Comparison of ENCODE assay signal across 2 cellular contexts in the genomic region with DNA sequence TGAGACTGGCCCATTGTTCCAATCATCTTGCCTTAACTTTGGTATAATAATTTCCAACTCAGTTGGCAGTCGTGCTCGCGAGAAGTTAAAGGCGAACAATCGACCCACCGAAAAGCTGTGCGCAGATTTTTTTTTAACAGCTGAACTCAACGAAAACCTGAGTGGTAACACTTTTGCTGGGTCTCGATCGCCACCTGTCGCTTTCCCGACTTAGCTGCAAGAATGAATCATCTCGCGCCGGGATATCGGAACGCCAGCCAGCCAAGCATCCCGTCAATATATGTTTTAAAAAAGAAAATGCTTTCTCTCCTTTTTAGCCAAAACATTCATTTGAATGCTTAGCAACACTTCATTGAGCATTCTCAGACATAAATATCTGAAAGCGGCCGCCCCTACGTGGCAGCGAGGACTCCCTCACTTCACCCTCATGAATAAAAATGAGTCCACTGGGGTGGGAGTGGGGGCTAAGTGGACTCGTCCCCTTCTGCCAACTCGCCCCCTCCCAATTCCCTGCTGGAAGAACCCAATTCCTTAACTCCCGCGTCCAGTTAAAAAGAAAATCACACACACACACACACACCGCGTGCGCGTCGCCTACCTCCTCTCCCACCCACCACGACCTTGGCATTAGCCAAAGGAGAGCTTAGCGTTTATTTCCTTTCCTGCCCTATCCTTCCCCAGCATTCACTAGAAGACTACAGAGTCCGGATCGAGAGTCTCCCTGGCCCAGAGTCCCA.
TF ChIP-seq lines count a peak whose summit lies in the region.

No MANE protein-coding gene starts in this region.

TF ChIP-seq in H1, 55 proteins besides CTCF, POLR2A, EP300 and RAD21:
- TF ChIP-seq TCF12 (IDR thresholded peaks at IDR 0.05; ENCODE audit: low read depth, low read length) = no peak
- TF ChIP-seq SRF (IDR thresholded peaks at IDR 0.05; ENCODE audit: low read depth, low read length) = no peak
- peak; percentile 80 for TF ChIP-seq JUND (IDR thresholded peaks at IDR 0.05; ENCODE audit: low read length)
- TF ChIP-seq SAP30 (IDR thresholded peaks at IDR 0.05; ENCODE audit: insufficient read depth, insufficient replicate concordance, low read length) = no peak
- TF ChIP-seq POLR2AphosphoS5 (IDR thresholded peaks at IDR 0.05; ENCODE audit: low read depth, low read length) = no peak
- TF ChIP-seq MAFK (IDR thresholded peaks at IDR 0.05; ENCODE audit: low read depth, low read length) = no peak
- TF ChIP-seq CHD2 (IDR thresholded peaks at IDR 0.05; ENCODE audit: low read length) = no peak
- TF ChIP-seq POU5F1 (IDR thresholded peaks at IDR 0.05; ENCODE audit: low read depth, low read length) = no peak
- TF ChIP-seq JUN (IDR thresholded peaks at IDR 0.05; ENCODE audit: low read depth, low read length) = 0 out of 2 replicates have a peak, but pooled peaks have one; percentile 42
- no peak for TF ChIP-seq KDM1A (IDR thresholded peaks at IDR 0.05; ENCODE audit: borderline replicate concordance, low read length)
- no peak for TF ChIP-seq GTF2F1 (IDR thresholded peaks at IDR 0.05; ENCODE audit: borderline replicate concordance, low read depth, low read length)

TF ChIP-seq in HepG2, 621 proteins besides CTCF, POLR2A, EP300 and RAD21 (continues in another document):
- TF ChIP-seq, protein P1, sequence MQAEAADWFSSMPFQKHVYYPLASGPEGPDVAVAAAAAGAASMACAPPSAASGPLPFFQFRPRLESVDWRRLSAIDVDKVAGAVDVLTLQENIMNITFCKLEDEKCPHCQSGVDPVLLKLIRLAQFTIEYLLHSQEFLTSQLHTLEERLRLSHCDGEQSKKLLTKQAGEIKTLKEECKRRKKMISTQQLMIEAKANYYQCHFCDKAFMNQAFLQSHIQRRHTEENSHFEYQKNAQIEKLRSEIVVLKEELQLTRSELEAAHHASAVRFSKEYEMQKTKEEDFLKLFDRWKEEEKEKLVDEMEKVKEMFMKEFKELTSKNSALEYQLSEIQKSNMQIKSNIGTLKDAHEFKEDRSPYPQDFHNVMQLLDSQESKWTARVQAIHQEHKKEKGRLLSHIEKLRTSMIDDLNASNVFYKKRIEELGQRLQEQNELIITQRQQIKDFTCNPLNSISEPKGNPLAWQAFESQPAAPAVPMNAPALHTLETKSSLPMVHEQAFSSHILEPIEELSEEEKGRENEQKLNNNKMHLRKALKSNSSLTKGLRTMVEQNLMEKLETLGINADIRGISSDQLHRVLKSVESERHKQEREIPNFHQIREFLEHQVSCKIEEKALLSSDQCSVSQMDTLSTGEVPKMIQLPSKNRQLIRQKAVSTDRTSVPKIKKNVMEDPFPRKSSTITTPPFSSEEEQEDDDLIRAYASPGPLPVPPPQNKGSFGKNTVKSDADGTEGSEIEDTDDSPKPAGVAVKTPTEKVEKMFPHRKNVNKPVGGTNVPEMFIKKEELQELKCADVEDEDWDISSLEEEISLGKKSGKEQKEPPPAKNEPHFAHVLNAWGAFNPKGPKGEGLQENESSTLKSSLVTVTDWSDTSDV (CRISPR knock-in tag; IDR thresholded peaks at IDR 0.05) = no peak
- TF ChIP-seq SNAPC2 (CRISPR knock-in tag; IDR thresholded peaks at IDR 0.05) = no peak
- no peak for TF ChIP-seq NFATC3 (CRISPR knock-in tag; IDR thresholded peaks at IDR 0.05)
- TF ChIP-seq ZNF460 (CRISPR knock-in tag; IDR thresholded peaks at IDR 0.05; ENCODE audit: borderline replicate concordance) = no peak
- no peak for TF ChIP-seq ZNF232 (CRISPR knock-in tag; IDR thresholded peaks at IDR 0.05; ENCODE audit: borderline replicate concordance)
- no peak for TF ChIP-seq KDM4B (CRISPR knock-in tag; IDR thresholded peaks at IDR 0.05)
- TF ChIP-seq, protein P2, sequence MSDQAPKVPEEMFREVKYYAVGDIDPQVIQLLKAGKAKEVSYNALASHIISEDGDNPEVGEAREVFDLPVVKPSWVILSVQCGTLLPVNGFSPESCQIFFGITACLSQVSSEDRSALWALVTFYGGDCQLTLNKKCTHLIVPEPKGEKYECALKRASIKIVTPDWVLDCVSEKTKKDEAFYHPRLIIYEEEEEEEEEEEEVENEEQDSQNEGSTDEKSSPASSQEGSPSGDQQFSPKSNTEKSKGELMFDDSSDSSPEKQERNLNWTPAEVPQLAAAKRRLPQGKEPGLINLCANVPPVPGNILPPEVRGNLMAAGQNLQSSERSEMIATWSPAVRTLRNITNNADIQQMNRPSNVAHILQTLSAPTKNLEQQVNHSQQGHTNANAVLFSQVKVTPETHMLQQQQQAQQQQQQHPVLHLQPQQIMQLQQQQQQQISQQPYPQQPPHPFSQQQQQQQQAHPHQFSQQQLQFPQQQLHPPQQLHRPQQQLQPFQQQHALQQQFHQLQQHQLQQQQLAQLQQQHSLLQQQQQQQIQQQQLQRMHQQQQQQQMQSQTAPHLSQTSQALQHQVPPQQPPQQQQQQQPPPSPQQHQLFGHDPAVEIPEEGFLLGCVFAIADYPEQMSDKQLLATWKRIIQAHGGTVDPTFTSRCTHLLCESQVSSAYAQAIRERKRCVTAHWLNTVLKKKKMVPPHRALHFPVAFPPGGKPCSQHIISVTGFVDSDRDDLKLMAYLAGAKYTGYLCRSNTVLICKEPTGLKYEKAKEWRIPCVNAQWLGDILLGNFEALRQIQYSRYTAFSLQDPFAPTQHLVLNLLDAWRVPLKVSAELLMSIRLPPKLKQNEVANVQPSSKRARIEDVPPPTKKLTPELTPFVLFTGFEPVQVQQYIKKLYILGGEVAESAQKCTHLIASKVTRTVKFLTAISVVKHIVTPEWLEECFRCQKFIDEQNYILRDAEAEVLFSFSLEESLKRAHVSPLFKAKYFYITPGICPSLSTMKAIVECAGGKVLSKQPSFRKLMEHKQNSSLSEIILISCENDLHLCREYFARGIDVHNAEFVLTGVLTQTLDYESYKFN (CRISPR knock-in tag; conservative IDR thresholded peaks at IDR 0.05) = no peak
- TF ChIP-seq THAP11 (CRISPR knock-in tag; IDR thresholded peaks at IDR 0.05) = no peak
- TF ChIP-seq SAP130 (CRISPR knock-in tag; IDR thresholded peaks at IDR 0.05; ENCODE audit: low read depth) = no peak
- TF ChIP-seq PHF21A (CRISPR knock-in tag; IDR thresholded peaks at IDR 0.05) = no peak
- no peak for TF ChIP-seq ZNF264 (CRISPR knock-in tag; IDR thresholded peaks at IDR 0.05)
- TF ChIP-seq JUN (CRISPR knock-in tag; IDR thresholded peaks at IDR 0.05) = no peak
- TF ChIP-seq ZBTB42 (CRISPR knock-in tag; IDR thresholded peaks at IDR 0.05) = no peak
- TF ChIP-seq PRMT3 (CRISPR knock-in tag; IDR thresholded peaks at IDR 0.05; ENCODE audit: borderline replicate concordance, low read depth) = no peak
- no peak for TF ChIP-seq SUZ12 (IDR thresholded peaks at IDR 0.05; ENCODE audit: low read depth, low read length)
- no peak for TF ChIP-seq SALL2 (CRISPR knock-in tag; IDR thresholded peaks at IDR 0.05)
- no peak for TF ChIP-seq MEIS2 (CRISPR knock-in tag; IDR thresholded peaks at IDR 0.05)
- TF ChIP-seq HOXA5 (CRISPR knock-in tag; IDR thresholded peaks at IDR 0.05) = no peak
- peak; percentile 78 for TF ChIP-seq SMC3 (IDR thresholded peaks at IDR 0.05; ENCODE audit: low read length)
- TF ChIP-seq EZH2 (conservative IDR thresholded peaks at IDR 0.05; ENCODE audit: low read depth, low read length) = 0 out of 2 replicates have a peak, but pooled peaks have one; percentile 58
- no peak for TF ChIP-seq YEATS2 (CRISPR knock-in tag; IDR thresholded peaks at IDR 0.05; ENCODE audit: borderline replicate concordance)
- no peak for TF ChIP-seq ZNF619 (CRISPR knock-in tag; IDR thresholded peaks at IDR 0.05)
- TF ChIP-seq ZZZ3 (CRISPR knock-in tag; IDR thresholded peaks at IDR 0.05; ENCODE audit: borderline replicate concordance) = no peak
- TF ChIP-seq SRY (CRISPR knock-in tag; IDR thresholded peaks at IDR 0.05) = no peak
- peak; percentile 80 for TF ChIP-seq FOSL2 (CRISPR knock-in tag; IDR thresholded peaks at IDR 0.05)
- no peak for TF ChIP-seq ZNF30 (CRISPR knock-in tag; IDR thresholded peaks at IDR 0.05)
- no peak for TF ChIP-seq TOPORS (CRISPR knock-in tag; IDR thresholded peaks at IDR 0.05)
- no peak for TF ChIP-seq ZNF160 (CRISPR knock-in tag; IDR thresholded peaks at IDR 0.05)
- TF ChIP-seq, protein P3, sequence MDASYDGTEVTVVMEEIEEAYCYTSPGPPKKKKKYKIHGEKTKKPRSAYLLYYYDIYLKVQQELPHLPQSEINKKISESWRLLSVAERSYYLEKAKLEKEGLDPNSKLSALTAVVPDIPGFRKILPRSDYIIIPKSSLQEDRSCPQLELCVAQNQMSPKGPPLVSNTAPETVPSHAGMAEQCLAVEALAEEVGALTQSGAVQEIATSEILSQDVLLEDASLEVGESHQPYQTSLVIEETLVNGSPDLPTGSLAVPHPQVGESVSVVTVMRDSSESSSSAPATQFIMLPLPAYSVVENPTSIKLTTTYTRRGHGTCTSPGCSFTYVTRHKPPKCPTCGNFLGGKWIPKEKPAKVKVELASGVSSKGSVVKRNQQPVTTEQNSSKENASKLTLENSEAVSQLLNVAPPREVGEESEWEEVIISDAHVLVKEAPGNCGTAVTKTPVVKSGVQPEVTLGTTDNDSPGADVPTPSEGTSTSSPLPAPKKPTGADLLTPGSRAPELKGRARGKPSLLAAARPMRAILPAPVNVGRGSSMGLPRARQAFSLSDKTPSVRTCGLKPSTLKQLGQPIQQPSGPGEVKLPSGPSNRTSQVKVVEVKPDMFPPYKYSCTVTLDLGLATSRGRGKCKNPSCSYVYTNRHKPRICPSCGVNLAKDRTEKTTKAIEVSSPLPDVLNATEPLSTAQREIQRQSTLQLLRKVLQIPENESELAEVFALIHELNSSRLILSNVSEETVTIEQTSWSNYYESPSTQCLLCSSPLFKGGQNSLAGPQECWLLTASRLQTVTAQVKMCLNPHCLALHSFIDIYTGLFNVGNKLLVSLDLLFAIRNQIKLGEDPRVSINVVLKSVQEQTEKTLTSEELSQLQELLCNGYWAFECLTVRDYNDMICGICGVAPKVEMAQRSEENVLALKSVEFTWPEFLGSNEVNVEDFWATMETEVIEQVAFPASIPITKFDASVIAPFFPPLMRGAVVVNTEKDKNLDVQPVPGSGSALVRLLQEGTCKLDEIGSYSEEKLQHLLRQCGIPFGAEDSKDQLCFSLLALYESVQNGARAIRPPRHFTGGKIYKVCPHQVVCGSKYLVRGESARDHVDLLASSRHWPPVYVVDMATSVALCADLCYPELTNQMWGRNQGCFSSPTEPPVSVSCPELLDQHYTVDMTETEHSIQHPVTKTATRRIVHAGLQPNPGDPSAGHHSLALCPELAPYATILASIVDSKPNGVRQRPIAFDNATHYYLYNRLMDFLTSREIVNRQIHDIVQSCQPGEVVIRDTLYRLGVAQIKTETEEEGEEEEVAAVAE (CRISPR knock-in tag; IDR thresholded peaks at IDR 0.05; ENCODE audit: borderline replicate concordance) = no peak
- TF ChIP-seq, protein P4, sequence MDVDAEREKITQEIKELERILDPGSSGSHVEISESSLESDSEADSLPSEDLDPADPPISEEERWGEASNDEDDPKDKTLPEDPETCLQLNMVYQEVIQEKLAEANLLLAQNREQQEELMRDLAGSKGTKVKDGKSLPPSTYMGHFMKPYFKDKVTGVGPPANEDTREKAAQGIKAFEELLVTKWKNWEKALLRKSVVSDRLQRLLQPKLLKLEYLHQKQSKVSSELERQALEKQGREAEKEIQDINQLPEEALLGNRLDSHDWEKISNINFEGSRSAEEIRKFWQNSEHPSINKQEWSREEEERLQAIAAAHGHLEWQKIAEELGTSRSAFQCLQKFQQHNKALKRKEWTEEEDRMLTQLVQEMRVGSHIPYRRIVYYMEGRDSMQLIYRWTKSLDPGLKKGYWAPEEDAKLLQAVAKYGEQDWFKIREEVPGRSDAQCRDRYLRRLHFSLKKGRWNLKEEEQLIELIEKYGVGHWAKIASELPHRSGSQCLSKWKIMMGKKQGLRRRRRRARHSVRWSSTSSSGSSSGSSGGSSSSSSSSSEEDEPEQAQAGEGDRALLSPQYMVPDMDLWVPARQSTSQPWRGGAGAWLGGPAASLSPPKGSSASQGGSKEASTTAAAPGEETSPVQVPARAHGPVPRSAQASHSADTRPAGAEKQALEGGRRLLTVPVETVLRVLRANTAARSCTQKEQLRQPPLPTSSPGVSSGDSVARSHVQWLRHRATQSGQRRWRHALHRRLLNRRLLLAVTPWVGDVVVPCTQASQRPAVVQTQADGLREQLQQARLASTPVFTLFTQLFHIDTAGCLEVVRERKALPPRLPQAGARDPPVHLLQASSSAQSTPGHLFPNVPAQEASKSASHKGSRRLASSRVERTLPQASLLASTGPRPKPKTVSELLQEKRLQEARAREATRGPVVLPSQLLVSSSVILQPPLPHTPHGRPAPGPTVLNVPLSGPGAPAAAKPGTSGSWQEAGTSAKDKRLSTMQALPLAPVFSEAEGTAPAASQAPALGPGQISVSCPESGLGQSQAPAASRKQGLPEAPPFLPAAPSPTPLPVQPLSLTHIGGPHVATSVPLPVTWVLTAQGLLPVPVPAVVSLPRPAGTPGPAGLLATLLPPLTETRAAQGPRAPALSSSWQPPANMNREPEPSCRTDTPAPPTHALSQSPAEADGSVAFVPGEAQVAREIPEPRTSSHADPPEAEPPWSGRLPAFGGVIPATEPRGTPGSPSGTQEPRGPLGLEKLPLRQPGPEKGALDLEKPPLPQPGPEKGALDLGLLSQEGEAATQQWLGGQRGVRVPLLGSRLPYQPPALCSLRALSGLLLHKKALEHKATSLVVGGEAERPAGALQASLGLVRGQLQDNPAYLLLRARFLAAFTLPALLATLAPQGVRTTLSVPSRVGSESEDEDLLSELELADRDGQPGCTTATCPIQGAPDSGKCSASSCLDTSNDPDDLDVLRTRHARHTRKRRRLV (CRISPR knock-in tag; IDR thresholded peaks at IDR 0.05) = no peak
- no peak for TF ChIP-seq NAIF1 (CRISPR knock-in tag; IDR thresholded peaks at IDR 0.05; ENCODE audit: borderline replicate concordance)
- TF ChIP-seq, protein P5, sequence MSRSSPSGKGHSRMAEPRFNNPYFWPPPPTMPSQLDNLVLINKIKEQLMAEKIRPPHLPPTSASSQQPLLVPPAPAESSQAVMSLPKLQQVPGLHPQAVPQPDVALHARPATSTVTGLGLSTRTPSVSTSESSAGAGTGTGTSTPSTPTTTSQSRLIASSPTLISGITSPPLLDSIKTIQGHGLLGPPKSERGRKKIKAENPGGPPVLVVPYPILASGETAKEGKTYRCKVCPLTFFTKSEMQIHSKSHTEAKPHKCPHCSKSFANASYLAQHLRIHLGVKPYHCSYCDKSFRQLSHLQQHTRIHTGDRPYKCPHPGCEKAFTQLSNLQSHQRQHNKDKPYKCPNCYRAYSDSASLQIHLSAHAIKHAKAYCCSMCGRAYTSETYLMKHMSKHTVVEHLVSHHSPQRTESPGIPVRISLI (CRISPR knock-in tag; IDR thresholded peaks at IDR 0.05; ENCODE audit: borderline replicate concordance) = peak; percentile 34; the same call in 1 of the 2 replicates
- TF ChIP-seq GATA4 (IDR thresholded peaks at IDR 0.05; ENCODE audit: borderline replicate concordance, low read depth) = no peak
- no peak for TF ChIP-seq RBM22 (optimal IDR thresholded peaks at IDR 0.05; ENCODE audit: low read length)
- TF ChIP-seq SIN3B (IDR thresholded peaks at IDR 0.05; ENCODE audit: low read length) = no peak
- TF ChIP-seq ZNF556 (CRISPR knock-in tag; IDR thresholded peaks at IDR 0.05; ENCODE audit: borderline replicate concordance) = no peak
- TF ChIP-seq MLLT10 (CRISPR knock-in tag; IDR thresholded peaks at IDR 0.05) = no peak
- no peak for TF ChIP-seq ZNF136 (CRISPR knock-in tag; IDR thresholded peaks at IDR 0.05; ENCODE audit: low read depth)
